22 cellular contexts compared by ENCODE assay signal in genomic region chr7:48171190-48171589, GRCh38. TPM values are rescaled to one million over a fixed set of nuclear protein-coding genes. Genes with fewer than 3 reads are reported as not detected.
A peak's percentile ranks its signal among the peaks of the same experiment; 100 is the strongest.
DNase-seq lines count a peak whose midpoint lies in the region; ATAC-seq and TF ChIP-seq lines count a peak whose summit lies in the region.
"Had no signal": no experiment of that assay in that cellular context is flagged by ENCODE, and none has a peak within 500 bp of the region (broad histone marks: within the 10 kb centered on the region; RNA-seq: fewer than 3 reads in every experiment).

ABCA13 (plus strand) TSS chr7:48171458; CDS start chr7:48171484, 26 bp downstream.

- no peak within 1 kb of the TSS for H3K27ac Mint-ChIP-seq in activated naive CD4-positive, alpha-beta T cell treated with anti-CD3 and anti-CD28 coated beads, Interleukin-2, amount 50 U/mL, for 72 hours
- H3K27ac Mint-ChIP-seq: activated CD4-positive, alpha-beta memory T cell treated with anti-CD3 and anti-CD28 coated beads, Interleukin-2, amount 10 ng/mL, durations not matched to agents 7 days and 5 days; activated naive CD8-positive, alpha-beta T cell; T-helper 17 cell had no signal

- H3K9me3 ChIP-seq in adipocyte (ENCODE audit: control insufficient read depth, low read length) (no peaks in the 10 kb centered on the region), Peyer's patch (no peaks in the 10 kb centered on the region)
- H3K9me3 ChIP-seq: gastrocnemius medialis, pancreas had no signal

- TF ChIP-seq POLR2A in Peyer's patch (IDR thresholded peaks at IDR 0.05), result no peak

- no peak within 1 kb of the TSS for H3K9ac ChIP-seq in adipocyte (ENCODE audit: low read length)

- DNase-seq in AML-193 (lab: John Stamatoyannopoulos, UW), result peak; percentile 12 to 14
- peak; percentile 40 for DNase-seq in HS-5 (ENCODE audit: low read depth)
- DNase-seq in adipocyte (ENCODE audit: low read depth), result peak; percentile 87
- DNase-seq in iris pigment epithelial cell (ENCODE audit: low read depth), result peak; percentile 27
- DNase-seq in NCI-H1436 (lab: John Stamatoyannopoulos, UW), result no peak
- DNase-seq in Peyer's patch, result no peak
- DNase-seq in activated naive CD4-positive, alpha-beta T cell treated with anti-CD3 and anti-CD28 coated beads, Interleukin-2, amount 50 U/mL, for 72 hours (ENCODE audit: low spot score in 2 of 2), result no peak
- no peak for DNase-seq in head of caudate nucleus
- DNase-seq: activated CD4-positive, alpha-beta memory T cell treated with anti-CD3 and anti-CD28 coated beads, Interleukin-2, amount 10 ng/mL, durations not matched to agents 7 days and 5 days; activated T-cell treated with anti-CD3 and anti-CD28 coated beads, Interleukin-2, amount 50 U/mL, for 4 hours; effector CD4-positive, alpha-beta T cell; gastrocnemius medialis; left ventricle myocardium superior; NCI-H1092; pancreas; stimulated activated CD4-positive, alpha-beta T cell treated with anti-CD3 and anti-CD28 coated beads, Interleukin-4, amount 100 ng/mL, for 4 hours; stimulated activated CD8-positive, alpha-beta memory T cell treated with anti-CD3 and anti-CD28 coated beads, Interleukin-4, amount 100 ng/mL, for 48 hours; substantia nigra; T-helper 17 cell had no signal

- H3K4me1 ChIP-seq in adipocyte (ENCODE audit: control insufficient read depth, insufficient read depth, low read length) (peaks cover 4% of the 10 kb centered on the region), Peyer's patch (no peaks in the 10 kb centered on the region)
- H3K4me1 ChIP-seq: gastrocnemius medialis, pancreas had no signal

- peaks cover 0 to 7% of the 10 kb centered on the region in 2 donors for H3K9me3 Mint-ChIP-seq in activated naive CD4-positive, alpha-beta T cell treated with anti-CD3 and anti-CD28 coated beads, Interleukin-2, amount 50 U/mL, for 72 hours
- H3K9me3 Mint-ChIP-seq: activated CD4-positive, alpha-beta memory T cell treated with anti-CD3 and anti-CD28 coated beads, Interleukin-2, amount 10 ng/mL, durations not matched to agents 7 days and 5 days had no signal

- H3K36me3 Mint-ChIP-seq in activated naive CD4-positive, alpha-beta T cell treated with anti-CD3 and anti-CD28 coated beads, Interleukin-2, amount 50 U/mL, for 72 hours, result no peaks in the 10 kb centered on the region
- H3K36me3 Mint-ChIP-seq: activated naive CD8-positive, alpha-beta T cell had no signal

- H3K27ac ChIP-seq in Peyer's patch, result no peak within 1 kb of the TSS
- H3K27ac ChIP-seq: cardiac muscle cell, gastrocnemius medialis, pancreas had no signal

- no peak for TF ChIP-seq CTCF in Peyer's patch (IDR thresholded peaks at IDR 0.05)

- intact Hi-C loops in head of caudate nucleus (cut with DNase I), result no loop called here

- no peak for ATAC-seq in activated naive CD4-positive, alpha-beta T cell treated with anti-CD3 and anti-CD28 coated beads, Interleukin-2, amount 50 U/mL, for 72 hours
- ATAC-seq: activated T-cell treated with anti-CD3 and anti-CD28 coated beads, Interleukin-2, amount 50 U/mL, for 4 hours; gastrocnemius medialis; left ventricle myocardium superior; pancreas; Right ventricle myocardium inferior; T-helper 17 cell had no signal

- H3K36me3 ChIP-seq in adipocyte (ENCODE audit: control insufficient read depth, insufficient read depth, low read length, severe bottlenecking), result no peaks in the 10 kb centered on the region
- H3K36me3 ChIP-seq in Peyer's patch, result no peaks in the 10 kb centered on the region
- H3K36me3 ChIP-seq: cardiac muscle cell, gastrocnemius medialis, pancreas had no signal

- H3K27me3 ChIP-seq in adipocyte (replicated peaks; ENCODE audit: control insufficient read depth, insufficient read depth, low read length), result no peaks in the 10 kb centered on the region
- H3K27me3 ChIP-seq in Peyer's patch, result no peaks in the 10 kb centered on the region
- H3K27me3 ChIP-seq: cardiac muscle cell, gastrocnemius medialis, pancreas had no signal

- H3K4me3 ChIP-seq in adipocyte (ENCODE audit: low read length) (no peak within 1 kb of the TSS), Peyer's patch (no peak within 1 kb of the TSS)
- H3K4me3 ChIP-seq: cardiac muscle cell, gastrocnemius medialis, pancreas had no signal

RNA-seq across cellular contexts. Expression of gene ABCA13, which starts in this region (rescaled TPM):
- total RNA-seq in Peyer's patch, result 1 to 10 TPM in 2 of 4 donors, under 1 TPM in 2; 0.53 to 2.7 (median 1.7) TPM
- not detected for total RNA-seq in activated naive CD4-positive, alpha-beta T cell treated with anti-CD3 and anti-CD28 coated beads, Interleukin-2, amount 50 U/mL, for 72 hours
- total RNA-seq: activated CD4-positive, alpha-beta memory T cell treated with anti-CD3 and anti-CD28 coated beads, Interleukin-2, amount 10 ng/mL, durations not matched to agents 7 days and 5 days; Right ventricle myocardium inferior; T-helper 17 cell had no signal

Comparison
In these comparisons a context has a peak if more than half of its experiments do, and no peak if none do; other contexts are left out.
1. DNase-seq: peak in AML-193 (2 of 2), HS-5 (single experiment), adipocyte (single experiment) and iris pigment epithelial cell (single experiment); none in NCI-H1436 (single experiment), Peyer's patch (0 of 3), activated naive CD4-positive, alpha-beta T cell treated with anti-CD3 and anti-CD28 coated beads, Interleukin-2, amount 50 U/mL, for 72 hours (0 of 2) and head of caudate nucleus (0 of 42).